ENCODE assay signal across 8 cellular contexts in the genomic region with DNA sequence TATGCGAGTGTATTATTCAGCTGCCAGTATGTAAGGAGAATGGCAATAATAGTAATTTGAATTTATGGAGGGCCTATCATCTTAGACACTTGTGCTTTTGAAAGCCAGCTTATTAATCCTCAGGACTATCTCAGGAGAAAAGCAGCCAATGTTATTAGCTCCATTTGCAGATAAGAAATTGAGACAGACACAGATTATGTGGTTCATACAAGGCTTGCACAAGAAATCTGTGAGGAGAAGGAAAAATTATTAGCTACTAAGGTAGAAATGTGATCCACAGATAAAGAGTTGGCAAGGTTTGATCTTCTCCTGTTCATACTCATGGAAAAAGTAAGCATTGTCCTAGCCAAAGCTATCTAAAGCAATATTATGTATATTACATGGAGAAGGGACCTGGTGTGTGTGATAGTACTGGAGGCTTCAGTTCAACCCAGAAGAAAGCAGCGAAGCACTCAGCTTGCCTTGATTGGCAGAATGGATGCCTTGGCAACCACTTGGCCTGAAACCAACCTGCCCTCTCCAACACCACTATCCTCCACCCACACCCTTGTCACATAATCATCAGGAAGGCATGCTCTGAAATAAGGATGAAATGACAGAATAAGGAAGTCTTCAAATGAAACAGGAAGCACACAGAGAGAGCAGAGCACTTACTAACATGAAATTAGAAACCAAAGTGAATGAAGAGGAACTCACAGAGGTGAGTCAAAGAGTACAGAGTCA.
DNase-seq lines count a peak whose midpoint lies in the region; ATAC-seq lines count a peak whose summit lies in the region.

No MANE protein-coding gene starts in this region.

- no peaks in the 10 kb centered on the region for H4K20me1 ChIP-seq in BLaER1 treated with 17β-estradiol and CSF1 and Interleukin-3, amounts not matched to agents 10 nM and 100 nM

- H3K27ac ChIP-seq in BLaER1 treated with 17β-estradiol and CSF1 and Interleukin-3, amounts not matched to agents 10 nM and 100 nM = peak overlapping the region in 10 of 11 experiments; percentile 17 to 98 (median 50); a peak in 14 of 22 replicates

- peak overlapping the region; percentile 53 to 81 (median 66) for H3K4me2 ChIP-seq in BLaER1 treated with 17β-estradiol and CSF1 and Interleukin-3, amounts not matched to agents 10 nM and 100 nM

- peaks cover 13 to 93% (median 35%) of the 10 kb centered on the region in 10 experiments for H3K4me1 ChIP-seq in BLaER1 treated with 17β-estradiol and CSF1 and Interleukin-3, amounts not matched to agents 10 nM and 100 nM
- peaks cover 5% of the 10 kb centered on the region for H3K4me1 ChIP-seq in adipocyte (ENCODE audit: control insufficient read depth, insufficient read depth, low read length)

- H3K4me3 ChIP-seq in BLaER1 treated with 17β-estradiol and CSF1 and Interleukin-3, amounts not matched to agents 10 nM and 100 nM = no peak overlapping the region
- H3K4me3 ChIP-seq in adipocyte (ENCODE audit: low read length) = no peak overlapping the region

- ATAC-seq in GM18909 (IDR thresholded peaks at IDR 0.05; ENCODE audit: poor library complexity, unreplicated experiment) = peak; percentile 90
- ATAC-seq in HG03066 (IDR thresholded peaks at IDR 0.05; ENCODE audit: low read depth, unreplicated experiment) = peak; percentile 88

- H3K9ac ChIP-seq in BLaER1 treated with 17β-estradiol and CSF1 and Interleukin-3, amounts not matched to agents 10 nM and 100 nM = peak overlapping the region in 3 of 11 experiments; percentile 61 to 73 (median 69); a peak in 6 of 22 replicates
- no peak overlapping the region for H3K9ac ChIP-seq in adipocyte (ENCODE audit: low read length)

- H3K27me3 ChIP-seq in BLaER1 treated with 17β-estradiol and CSF1 and Interleukin-3, amounts not matched to agents 10 nM and 100 nM = no peaks in the 10 kb centered on the region
- no peaks in the 10 kb centered on the region for H3K27me3 ChIP-seq in adipocyte (replicated peaks; ENCODE audit: control insufficient read depth, insufficient read depth, low read length)

- DNase-seq in NCI-H2107 treated with DMSO at 0.1 percent for 48 hours (lab: John Stamatoyannopoulos, UW; ENCODE audit: unreplicated experiment) (peak; percentile 74), adipocyte (ENCODE audit: low read depth) (peak; percentile 62), medulla oblongata (ENCODE audit: extremely low spot score) (peak; percentile 81), NCI-H1694 treated with DMSO at 0.1 percent for 48 hours (lab: John Stamatoyannopoulos, UW) (no peak)
- no peak for DNase-seq in activated naive CD4-positive, alpha-beta T cell treated with Interleukin-2 at 50 U/mL for 16 hours

- no peaks in the 10 kb centered on the region for H3K36me3 ChIP-seq in BLaER1 treated with 17β-estradiol and CSF1 and Interleukin-3, amounts not matched to agents 10 nM and 100 nM
- no peaks in the 10 kb centered on the region for H3K36me3 ChIP-seq in adipocyte (ENCODE audit: control insufficient read depth, insufficient read depth, low read length, severe bottlenecking)

- peaks cover 0 to 2% (median 0%) of the 10 kb centered on the region in 11 experiments; a peak in 2 of 22 replicates for H3K9me3 ChIP-seq in BLaER1 treated with 17β-estradiol and CSF1 and Interleukin-3, amounts not matched to agents 10 nM and 100 nM (replicated peaks in 1 of 11)
- no peaks in the 10 kb centered on the region for H3K9me3 ChIP-seq in adipocyte (ENCODE audit: control insufficient read depth, low read length)

Comparison
In these comparisons a context has a peak if more than half of its experiments do, and no peak if none do; other contexts are left out.
1. DNase-seq: peak in NCI-H2107 treated with DMSO at 0.1 percent for 48 hours (single experiment), adipocyte (single experiment) and medulla oblongata (single experiment); none in NCI-H1694 treated with DMSO at 0.1 percent for 48 hours (single experiment) and activated naive CD4-positive, alpha-beta T cell treated with Interleukin-2 at 50 U/mL for 16 hours (single experiment).